ENCODE assay signal across 21 cellular contexts in the genomic region with DNA sequence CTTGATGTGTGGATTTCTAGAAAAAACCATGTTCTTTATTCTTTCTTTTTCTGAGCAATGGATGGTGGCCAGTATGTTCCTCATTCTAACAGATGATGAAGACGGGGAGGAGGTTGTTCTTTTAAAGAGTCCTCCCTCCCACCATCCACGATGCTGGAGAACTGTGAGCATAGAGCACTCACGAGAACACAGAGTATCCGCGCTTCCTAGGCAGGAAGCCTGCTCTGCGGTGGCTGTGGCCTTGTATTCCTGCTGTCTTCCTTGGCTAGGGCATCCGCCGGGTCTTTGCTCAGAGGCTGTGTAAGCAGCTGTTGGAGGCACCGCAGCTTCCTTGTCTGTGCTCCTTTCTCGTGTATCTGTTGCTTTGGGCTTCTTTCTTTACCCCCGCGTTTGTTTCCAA.
"Had no signal": no experiment of that assay in that cellular context is flagged by ENCODE, and none has a peak within 500 bp of the region (broad histone marks: within the 10 kb centered on the region; RNA-seq: fewer than 3 reads in every experiment).

No MANE protein-coding gene starts in this region.

- H3K27me3 ChIP-seq: adrenal gland, brain microvascular endothelial cell, gastroesophageal sphincter, thyroid gland had no signal

- DNase-seq: activated CD4-positive, alpha-beta T cell treated with anti-CD3 and anti-CD28 coated beads for 4 hours; activated CD4-positive, alpha-beta T cell treated with anti-CD3 and anti-CD28 coated beads, Interleukin-2, amount 50 U/mL, for 4 hours; activated effector memory CD4-positive, alpha-beta T cell treated with Interleukin-2 at 50 U/mL for 16 hours; activated naive CD4-positive, alpha-beta T cell treated with Interleukin-2 at 50 U/mL for 16 hours; activated naive CD8-positive, alpha-beta T cell treated with anti-CD3 and anti-CD28 coated beads for 36 hours; activated T-cell treated with anti-CD3 and anti-CD28 coated beads for 4 hours; adrenal gland; aorta; brain microvascular endothelial cell; cortex of kidney; islet precursor cell; left ventricle myocardium superior; naive thymus-derived CD4-positive, alpha-beta T cell; retina; small intestine; stimulated activated CD4-positive, alpha-beta T cell treated with anti-CD3 and anti-CD28 coated beads, Interleukin-4, amount 100 ng/mL, for 24 hours; thyroid gland had no signal

- H3K4me3 Mint-ChIP-seq: activated naive CD8-positive, alpha-beta T cell treated with anti-CD3 and anti-CD28 coated beads for 36 hours; naive thymus-derived CD4-positive, alpha-beta T cell; stimulated activated effector memory CD8-positive, alpha-beta T cell treated with anti-CD3 and anti-CD28 coated beads, Interleukin-12 subunit alpha, Interleukin-12 subunit beta, amount 100 ng/mL, for 72 hours; stimulated activated naive CD8-positive, alpha-beta T cell treated with anti-CD3 and anti-CD28 coated beads, Interleukin-15, Interleukin-2, amounts not matched to agents 100 ng/mL and 50 ng/mL, for 24 hours had no signal

- H3K4me3 ChIP-seq: adrenal gland, gastroesophageal sphincter, prostate gland, thyroid gland had no signal

- H3K9me3 ChIP-seq: adrenal gland, prostate gland, thyroid gland had no signal

- H3K36me3 ChIP-seq: adrenal gland, brain microvascular endothelial cell, prostate gland, thyroid gland had no signal

- H3K27me3 Mint-ChIP-seq: activated naive CD8-positive, alpha-beta T cell treated with anti-CD3 and anti-CD28 coated beads for 36 hours; naive thymus-derived CD4-positive, alpha-beta T cell; stimulated activated naive CD8-positive, alpha-beta T cell treated with anti-CD3 and anti-CD28 coated beads, Interleukin-15, Interleukin-2, amounts not matched to agents 100 ng/mL and 50 ng/mL, for 24 hours had no signal

- H3K27ac ChIP-seq: adrenal gland, brain microvascular endothelial cell, gastroesophageal sphincter, prostate gland, thyroid gland had no signal

- H3K27ac Mint-ChIP-seq: activated naive CD8-positive, alpha-beta T cell treated with anti-CD3 and anti-CD28 coated beads for 36 hours; naive thymus-derived CD4-positive, alpha-beta T cell; stimulated activated effector memory CD8-positive, alpha-beta T cell treated with anti-CD3 and anti-CD28 coated beads, Interleukin-12 subunit alpha, Interleukin-12 subunit beta, amount 100 ng/mL, for 72 hours; stimulated activated naive CD8-positive, alpha-beta T cell treated with anti-CD3 and anti-CD28 coated beads, Interleukin-15, Interleukin-2, amounts not matched to agents 100 ng/mL and 50 ng/mL, for 24 hours had no signal

- H3K4me1 ChIP-seq: adrenal gland, thyroid gland had no signal

- H3K9me3 Mint-ChIP-seq: activated naive CD8-positive, alpha-beta T cell treated with anti-CD3 and anti-CD28 coated beads for 36 hours; stimulated activated effector memory CD8-positive, alpha-beta T cell treated with anti-CD3 and anti-CD28 coated beads, Interleukin-12 subunit alpha, Interleukin-12 subunit beta, amount 100 ng/mL, for 72 hours; stimulated activated naive CD8-positive, alpha-beta T cell treated with anti-CD3 and anti-CD28 coated beads, Interleukin-15, Interleukin-2, amounts not matched to agents 100 ng/mL and 50 ng/mL, for 24 hours had no signal
